In the genomic region with DNA sequence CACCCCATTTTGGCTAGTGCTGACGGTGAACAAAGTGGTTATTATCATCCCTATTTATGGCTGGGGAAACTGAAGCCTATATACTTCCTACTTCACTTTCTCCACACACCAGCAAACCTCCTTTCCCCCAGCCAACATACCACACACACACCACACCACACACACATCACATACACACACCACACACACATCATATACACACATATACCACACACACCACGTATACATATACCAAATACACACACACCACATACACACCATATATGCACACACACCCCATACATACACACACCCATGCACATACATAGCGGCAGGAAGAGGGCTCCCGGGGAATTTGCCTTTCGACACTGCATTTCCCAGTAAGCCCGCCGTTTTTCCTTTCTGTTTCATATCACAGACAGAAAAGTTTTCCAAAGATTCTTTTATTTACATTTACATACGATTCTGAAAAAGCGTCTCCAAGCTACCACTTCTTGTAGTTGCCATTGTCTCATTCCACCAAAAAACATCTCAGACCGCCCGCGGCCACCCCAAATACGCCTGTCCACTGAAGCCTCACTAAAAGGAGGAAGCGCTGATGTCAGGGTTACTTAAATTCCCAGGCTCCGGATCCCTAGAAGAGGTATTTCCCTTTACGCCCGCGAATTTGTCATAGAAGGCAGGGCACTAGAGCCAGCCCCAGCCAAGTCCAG, we compare ENCODE assay signal across 9 cellular contexts. TPM values are rescaled to one million over a fixed set of nuclear protein-coding genes. Genes with fewer than 3 reads are reported as not detected.
A peak's percentile ranks its signal among the peaks of the same experiment; 100 is the strongest.
DNase-seq lines count a peak whose midpoint lies in the region; ATAC-seq and TF ChIP-seq lines count a peak whose summit lies in the region.
"Had no signal": no experiment of that assay in that cellular context is flagged by ENCODE, and none has a peak within 500 bp of the region (broad histone marks: within the 10 kb centered on the region; RNA-seq: fewer than 3 reads in every experiment).

No MANE protein-coding gene starts in this region.

- CTCF ChIA-PET in activated CD4-positive, alpha-beta T cell treated with anti-CD3 and anti-CD28 coated beads, Interleukin-2, amount 10 ng/mL, durations not matched to agents 7 days and 5 days (lab: Charles Lee): interaction anchor here (0.7 to 2.6 kb wide), 17 partner anchors 9 to 243 kb away, joined by 3 to 15 read pairs (median 4); a partner anchor contains a TSS
- CTCF ChIA-PET in WTC11 (lab: Charles Lee): interaction anchor here (0.6 to 2.5 kb wide), 28 partner anchors 12 to 317 kb away, joined by 3 to 32 read pairs (median 5); a partner anchor contains a TSS

- WGBS in urinary bladder: under 1% methylated on average over 18 of the region's 18 CpGs

- no peak for ATAC-seq in WTC11
- no peak for ATAC-seq in GM21786 (IDR thresholded peaks at IDR 0.05; ENCODE audit: unreplicated experiment)

- DNase-seq in activated CD4-positive, alpha-beta T cell treated with anti-CD3 and anti-CD28 coated beads, Interleukin-2, amount 10 ng/mL, durations not matched to agents 7 days and 5 days: peak; percentile 24
- DNase-seq in activated CD4-positive, alpha-beta T cell treated with anti-CD3 and anti-CD28 coated beads, Interleukin-2, amount 10 ng/mL, durations not matched to agents 24 days and 14 days: no peak
- DNase-seq in WTC11 (ENCODE audit: low spot score) (no peak), islet precursor cell (peak; percentile 69), type B pancreatic cell (ENCODE audit: extremely low spot score, unreplicated experiment) (no peak)
- DNase-seq in stimulated activated CD4-positive, alpha-beta T cell treated with anti-CD3 and anti-CD28 coated beads, Interleukin-15, amount 100 ng/mL, for 24 hours: no peak

- peaks cover 2% of the 10 kb centered on the region for H3K4me1 ChIP-seq in urinary bladder (ENCODE audit: insufficient read depth)

- intact Hi-C loops in activated CD4-positive, alpha-beta T cell treated with anti-CD3 and anti-CD28 coated beads, Interleukin-2, amount 10 ng/mL, durations not matched to agents 24 days and 14 days (cut with micrococcal nuclease): loop anchor here (1.0 kb wide), 5 partner anchors 44 to 156 kb away; a partner anchor contains a TSS

- H3K4me3 Mint-ChIP-seq in activated CD4-positive, alpha-beta T cell treated with anti-CD3 and anti-CD28 coated beads, Interleukin-2, amount 10 ng/mL, durations not matched to agents 7 days and 5 days: no peak overlapping the region
- no peak overlapping the region for H3K4me3 Mint-ChIP-seq in activated CD4-positive, alpha-beta T cell treated with anti-CD3 and anti-CD28 coated beads, Interleukin-2, amount 10 ng/mL, durations not matched to agents 24 days and 14 days
- no peak overlapping the region for H3K4me3 Mint-ChIP-seq in WTC11
- no peak overlapping the region for H3K4me3 Mint-ChIP-seq in type B pancreatic cell
- H3K4me3 Mint-ChIP-seq: activated B cell treated with CpG ODN at 0.5 μM for 24 hours had no signal

- H3K27me3 Mint-ChIP-seq in activated CD4-positive, alpha-beta T cell treated with anti-CD3 and anti-CD28 coated beads, Interleukin-2, amount 10 ng/mL, durations not matched to agents 7 days and 5 days: no peaks in the 10 kb centered on the region
- no peaks in the 10 kb centered on the region for H3K27me3 Mint-ChIP-seq in activated CD4-positive, alpha-beta T cell treated with anti-CD3 and anti-CD28 coated beads, Interleukin-2, amount 10 ng/mL, durations not matched to agents 24 days and 14 days
- H3K27me3 Mint-ChIP-seq in WTC11 (ENCODE audit: low read depth) (no peaks in the 10 kb centered on the region), type B pancreatic cell (no peaks in the 10 kb centered on the region)
- H3K27me3 Mint-ChIP-seq: activated B cell treated with CpG ODN at 0.5 μM for 24 hours had no signal

- H3K4me3 ChIP-seq in urinary bladder (ENCODE audit: low read depth, low read length): peak overlapping the region; percentile 33

- no peak overlapping the region for H3K27ac Mint-ChIP-seq in activated CD4-positive, alpha-beta T cell treated with anti-CD3 and anti-CD28 coated beads, Interleukin-2, amount 10 ng/mL, durations not matched to agents 7 days and 5 days
- no peak overlapping the region for H3K27ac Mint-ChIP-seq in activated CD4-positive, alpha-beta T cell treated with anti-CD3 and anti-CD28 coated beads, Interleukin-2, amount 10 ng/mL, durations not matched to agents 24 days and 14 days
- no peak overlapping the region for H3K27ac Mint-ChIP-seq in WTC11
- H3K27ac Mint-ChIP-seq in type B pancreatic cell: no peak overlapping the region
- H3K27ac Mint-ChIP-seq: activated B cell treated with CpG ODN at 0.5 μM for 24 hours had no signal

- peaks cover 41% of the 10 kb centered on the region for H3K4me1 Mint-ChIP-seq in activated CD4-positive, alpha-beta T cell treated with anti-CD3 and anti-CD28 coated beads, Interleukin-2, amount 10 ng/mL, durations not matched to agents 7 days and 5 days
- peaks cover 32% of the 10 kb centered on the region for H3K4me1 Mint-ChIP-seq in activated CD4-positive, alpha-beta T cell treated with anti-CD3 and anti-CD28 coated beads, Interleukin-2, amount 10 ng/mL, durations not matched to agents 24 days and 14 days
- peaks cover 2% of the 10 kb centered on the region for H3K4me1 Mint-ChIP-seq in WTC11
- H3K4me1 Mint-ChIP-seq in type B pancreatic cell (ENCODE audit: unreplicated experiment): peaks cover 18% of the 10 kb centered on the region

- H3K27ac ChIP-seq in urinary bladder (ENCODE audit: low read depth): peak overlapping the region; percentile 97

- POLR2A ChIA-PET in activated CD4-positive, alpha-beta T cell treated with anti-CD3 and anti-CD28 coated beads, Interleukin-2, amount 10 ng/mL, durations not matched to agents 7 days and 5 days (lab: Charles Lee): interaction anchor here (0.9 to 1.7 kb wide), 2 partner anchors 11 to 21 kb away, joined by 3 to 8 read pairs; no protein-coding TSS in a partner anchor
- POLR2A ChIA-PET in WTC11 (lab: Charles Lee): interaction anchor here (0.6 to 2.1 kb wide), 21 partner anchors 8 to 263 kb away, joined by 3 to 22 read pairs (median 5); a partner anchor contains a TSS

- no peaks in the 10 kb centered on the region for H3K9me3 Mint-ChIP-seq in activated CD4-positive, alpha-beta T cell treated with anti-CD3 and anti-CD28 coated beads, Interleukin-2, amount 10 ng/mL, durations not matched to agents 7 days and 5 days
- H3K9me3 Mint-ChIP-seq in activated CD4-positive, alpha-beta T cell treated with anti-CD3 and anti-CD28 coated beads, Interleukin-2, amount 10 ng/mL, durations not matched to agents 24 days and 14 days: no peaks in the 10 kb centered on the region
- H3K9me3 Mint-ChIP-seq in WTC11: no peaks in the 10 kb centered on the region
- no peaks in the 10 kb centered on the region for H3K9me3 Mint-ChIP-seq in type B pancreatic cell
- H3K9me3 Mint-ChIP-seq: activated B cell treated with CpG ODN at 0.5 μM for 24 hours had no signal

- H3K36me3 Mint-ChIP-seq in activated CD4-positive, alpha-beta T cell treated with anti-CD3 and anti-CD28 coated beads, Interleukin-2, amount 10 ng/mL, durations not matched to agents 7 days and 5 days (ENCODE audit: low read depth): peaks cover 23% of the 10 kb centered on the region
- H3K36me3 Mint-ChIP-seq in activated CD4-positive, alpha-beta T cell treated with anti-CD3 and anti-CD28 coated beads, Interleukin-2, amount 10 ng/mL, durations not matched to agents 24 days and 14 days (ENCODE audit: low read depth): peaks cover 25% of the 10 kb centered on the region
- H3K36me3 Mint-ChIP-seq in WTC11: peaks cover 34% of the 10 kb centered on the region
- H3K36me3 Mint-ChIP-seq in type B pancreatic cell: peaks cover 15% of the 10 kb centered on the region

- TF ChIP-seq CTCF in WTC11 (IDR thresholded peaks at IDR 0.05): no peak; the same call in 1 of the 2 replicates
- TF ChIP-seq CTCF in type B pancreatic cell (conservative IDR thresholded peaks at IDR 0.05): no peak

- no peaks in the 10 kb centered on the region for H3K36me3 ChIP-seq in urinary bladder (ENCODE audit: insufficient read depth)

RNA-seq across cellular contexts. Expression of a gene that starts 0.8 kb away (rescaled TPM):
- 10 to 100 TPM; 56.9 to 58.1 TPM for total RNA-seq in activated CD4-positive, alpha-beta T cell treated with anti-CD3 and anti-CD28 coated beads, Interleukin-2, amount 10 ng/mL, durations not matched to agents 7 days and 5 days
- 39.0 and 40.2 TPM in 2 replicates for total RNA-seq in activated CD4-positive, alpha-beta T cell treated with anti-CD3 and anti-CD28 coated beads, Interleukin-2, amount 10 ng/mL, durations not matched to agents 24 days and 14 days
- total RNA-seq in WTC11 (2021): 55.0 to 65.8 TPM (median 64.3 TPM) in 3 replicates
- total RNA-seq in urinary bladder: 57.5 TPM
- polyA plus RNA-seq in urinary bladder: 114 TPM
- 105 and 131 TPM in 2 replicates for total RNA-seq in type B pancreatic cell (ENCODE audit: low replicate concordance)

RNA-seq across cellular contexts. Expression of a gene that starts 6.4 kb away (rescaled TPM):
- total RNA-seq in activated CD4-positive, alpha-beta T cell treated with anti-CD3 and anti-CD28 coated beads, Interleukin-2, amount 10 ng/mL, durations not matched to agents 7 days and 5 days: 100 to 1,000 TPM in 1 of 2 experiments, 10 to 100 TPM in 1; 96.6 to 106 TPM
- total RNA-seq in activated CD4-positive, alpha-beta T cell treated with anti-CD3 and anti-CD28 coated beads, Interleukin-2, amount 10 ng/mL, durations not matched to agents 24 days and 14 days: 108 and 110 TPM in 2 replicates
- 37.6 to 44.1 TPM (median 43.1 TPM) in 3 replicates for total RNA-seq in WTC11 (2021)
- 32.3 TPM for total RNA-seq in urinary bladder
- polyA plus RNA-seq in urinary bladder: 33.6 TPM
- 52.8 and 82.8 TPM in 2 replicates for total RNA-seq in type B pancreatic cell (ENCODE audit: low replicate concordance)

RNA-seq across cellular contexts. Expression of a gene that starts 7.2 kb away (rescaled TPM):
- total RNA-seq in activated CD4-positive, alpha-beta T cell treated with anti-CD3 and anti-CD28 coated beads, Interleukin-2, amount 10 ng/mL, durations not matched to agents 7 days and 5 days: under 1 TPM in 1 of 2 experiments, not detected in 1; 0.37 TPM
- not detected in 2 replicates for total RNA-seq in activated CD4-positive, alpha-beta T cell treated with anti-CD3 and anti-CD28 coated beads, Interleukin-2, amount 10 ng/mL, durations not matched to agents 24 days and 14 days
- total RNA-seq in WTC11 (2021) (72.2 to 86.5 TPM (median 79.3 TPM) in 3 replicates), urinary bladder (1.5 TPM), type B pancreatic cell (ENCODE audit: low replicate concordance) (1.4 and 136 TPM in 2 replicates)
- polyA plus RNA-seq in urinary bladder: 0.89 TPM
- total RNA-seq: activated B cell treated with CpG ODN at 0.5 μM for 24 hours had no signal

RNA-seq across cellular contexts. Expression of a gene that starts 24.0 kb away (rescaled TPM):
- total RNA-seq in activated CD4-positive, alpha-beta T cell treated with anti-CD3 and anti-CD28 coated beads, Interleukin-2, amount 10 ng/mL, durations not matched to agents 7 days and 5 days: 1 to 10 TPM; 2.4 to 3.5 TPM
- 9.3 and 10.2 TPM in 2 replicates for total RNA-seq in activated CD4-positive, alpha-beta T cell treated with anti-CD3 and anti-CD28 coated beads, Interleukin-2, amount 10 ng/mL, durations not matched to agents 24 days and 14 days
- total RNA-seq in WTC11 (2021) (20.3 to 23.2 TPM (median 23.2 TPM) in 3 replicates), urinary bladder (14.4 TPM), type B pancreatic cell (ENCODE audit: low replicate concordance) (28.4 and 34.6 TPM in 2 replicates)
- 31.3 TPM for polyA plus RNA-seq in urinary bladder

RNA-seq across cellular contexts. Expression of a gene that starts 42.1 kb away (rescaled TPM):
- 100 to 1,000 TPM; 766 to 771 TPM for total RNA-seq in activated CD4-positive, alpha-beta T cell treated with anti-CD3 and anti-CD28 coated beads, Interleukin-2, amount 10 ng/mL, durations not matched to agents 7 days and 5 days
- total RNA-seq in activated CD4-positive, alpha-beta T cell treated with anti-CD3 and anti-CD28 coated beads, Interleukin-2, amount 10 ng/mL, durations not matched to agents 24 days and 14 days: 355 and 365 TPM in 2 replicates
- total RNA-seq in WTC11 (2021) (19.8 to 25.5 TPM (median 23.6 TPM) in 3 replicates), urinary bladder (33.6 TPM), type B pancreatic cell (ENCODE audit: low replicate concordance) (28.6 and 46.6 TPM in 2 replicates)
- polyA plus RNA-seq in urinary bladder: 31.7 TPM

Comparison
In these comparisons a context has a peak if more than half of its experiments do, and no peak if none do; other contexts are left out.
1. DNase-seq: peak in activated CD4-positive, alpha-beta T cell treated with anti-CD3 and anti-CD28 coated beads, Interleukin-2, amount 10 ng/mL, durations not matched to agents 7 days and 5 days (single experiment) and islet precursor cell (single experiment); none in activated CD4-positive, alpha-beta T cell treated with anti-CD3 and anti-CD28 coated beads, Interleukin-2, amount 10 ng/mL, durations not matched to agents 24 days and 14 days (single experiment), WTC11 (single experiment), type B pancreatic cell (single experiment) and stimulated activated CD4-positive, alpha-beta T cell treated with anti-CD3 and anti-CD28 coated beads, Interleukin-15, amount 100 ng/mL, for 24 hours (single experiment).